Comparison of ENCODE assay signal across 8 cellular contexts in the genomic region with DNA sequence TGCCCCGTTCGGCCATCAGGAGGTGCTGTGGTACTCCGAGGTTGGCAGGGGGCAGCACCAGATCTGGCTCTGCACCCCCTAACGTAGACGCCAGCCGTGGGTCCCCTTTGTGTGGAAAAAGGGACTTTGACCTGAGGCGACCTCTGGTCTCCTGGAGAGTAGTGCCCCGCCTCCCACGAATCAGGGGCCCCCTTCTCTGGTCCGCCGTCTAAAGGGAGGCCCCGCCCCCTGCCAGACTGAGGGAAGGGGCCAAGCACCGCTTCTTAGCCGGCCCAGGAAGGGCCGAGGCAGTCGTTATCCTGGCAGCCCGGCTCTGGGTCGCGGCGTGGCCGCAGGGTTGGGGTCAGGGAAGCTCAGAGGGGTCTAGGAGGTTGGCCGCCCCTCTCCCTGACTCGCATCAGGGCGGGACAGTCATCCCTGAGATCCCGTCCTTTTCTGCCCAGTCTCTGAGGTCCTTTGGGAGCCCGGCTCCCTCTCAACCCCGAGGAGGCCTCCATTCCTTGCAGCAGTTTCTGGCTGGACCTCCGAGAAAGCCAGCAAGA. TPM values are rescaled to one million over a fixed set of nuclear protein-coding genes. Genes with fewer than 3 reads are reported as not detected.
A peak's percentile ranks its signal among the peaks of the same experiment; 100 is the strongest.
DNase-seq lines count a peak whose midpoint lies in the region; ATAC-seq, FAIRE-seq and TF ChIP-seq lines count a peak whose summit lies in the region.

No MANE protein-coding gene starts in this region.

- peak overlapping the region; percentile 84 for H3K56ac ChIP-seq in H1 (replicated peaks; ENCODE audit: insufficient read length, low read depth, low read length)

- H3K27ac ChIP-seq in H1 (ENCODE audit: low read depth, low read length), result peak overlapping the region; percentile 38; the same call in 1 of the 2 replicates

- TF ChIP-seq POLR2A in NB4 (IDR thresholded peaks at IDR 0.05; ENCODE audit: extremely low read depth, insufficient read length), result no peak
- TF ChIP-seq POLR2A in H1 (IDR thresholded peaks at IDR 0.05; ENCODE audit: control extremely low read depth in 1 of 2, low read depth in 2 of 2, low read length in 2 of 2), result peak in 1 of 2 experiments; percentile 16; a peak in 1 of 3 replicates

- H3K9ac ChIP-seq in H1 (replicated peaks in 1 of 4; ENCODE audit: extremely low read depth in 1 of 4, low read depth in 3 of 4, low read length in 3 of 4), result peak overlapping the region in 3 of 4 experiments; percentile 61 to 78 (median 66); a peak in 6 of 7 replicates

- WGBS in H1 (ENCODE audit: extremely low coverage in 1 of 2, insufficient coverage in 1 of 2, insufficient read length in 1 of 2, insufficient replicate concordance in 2 of 2, low coverage in 1 of 2, low lambda C conversion rate in 2 of 2, missing lambda C conversion rate in 1 of 2), 2 experiments, result 1% methylated on average over 19 of the region's 28 CpGs; no CpG with 5 or more reads in 1 of the 2 experiments

- H2BK12ac ChIP-seq in H1 (ENCODE audit: low read depth, low read length), result no peak overlapping the region; the same call in 1 of the 2 replicates

- peaks cover 0 to 35% (median 19%) of the 10 kb centered on the region in 4 experiments; a peak in 6 of 7 replicates for H3K4me1 ChIP-seq in H1 (replicated peaks in 1 of 4; ENCODE audit: control insufficient read depth in 3 of 4, insufficient read depth in 4 of 4, low read length in 3 of 4)

- no peak for ATAC-seq in GM18909 (IDR thresholded peaks at IDR 0.05; ENCODE audit: poor library complexity, unreplicated experiment)

- H3K23ac ChIP-seq in H1 (ENCODE audit: insufficient read length), result no peak overlapping the region

- peaks cover 23 to 36% (median 30%) of the 10 kb centered on the region in 4 experiments for H3K36me3 ChIP-seq in H1 (ENCODE audit: control insufficient read depth in 2 of 4, insufficient read depth in 4 of 4, low read length in 3 of 4)

- H3K27ac Mint-ChIP-seq in nephron progenitor cell, result no peak overlapping the region

- H3K18ac ChIP-seq in H1 (ENCODE audit: extremely low read depth, low read length), result peak overlapping the region; percentile 97

- no peaks in the 10 kb centered on the region for H3K9me3 Mint-ChIP-seq in nephron progenitor cell

- H3K27me3 ChIP-seq in H1 (replicated peaks in 1 of 4; ENCODE audit: control insufficient read depth in 3 of 4, extremely low read depth in 1 of 4, insufficient read depth in 3 of 4, low read length in 3 of 4), result no peaks in the 10 kb centered on the region

- no peaks in the 10 kb centered on the region for H3K9me3 ChIP-seq in H1 (ENCODE audit: insufficient read depth in 2 of 2, low read depth in 1 of 2, low read length in 1 of 2)

- peaks cover 9% of the 10 kb centered on the region for H3K27me3 Mint-ChIP-seq in nephron progenitor cell (ENCODE audit: low read depth, poor library complexity)

- H4K20me1 ChIP-seq in H1 (replicated peaks in 1 of 2; ENCODE audit: control insufficient read depth in 1 of 2, insufficient read depth in 2 of 2, low read length in 2 of 2), result peaks cover 14 to 28% of the 10 kb centered on the region in 2 experiments

- no peak overlapping the region for H3K4me3 ChIP-seq in NB4 (ENCODE audit: low read depth, low read length)
- peak overlapping the region; percentile 89 to 96 (median 94) for H3K4me3 ChIP-seq in H1 (ENCODE audit: extremely low read depth in 1 of 4, insufficient read depth in 2 of 4, low read depth in 3 of 4, low read length in 4 of 4)

- 0 out of 4 replicates have a peak, but pooled peaks of 1 of the 2 experiments have one; percentile 20 for TF ChIP-seq RAD21 in H1 (IDR thresholded peaks at IDR 0.05 in 1 of 2, conservative IDR thresholded peaks at IDR 0.05 in 1 of 2; ENCODE audit: low read depth in 2 of 2, low read length in 2 of 2)

- peak overlapping the region; percentile 84 for H3K4me3 Mint-ChIP-seq in nephron progenitor cell

- DNase-seq in DMS53 (lab: John Stamatoyannopoulos, UW), result peak; percentile 65
- no peak for DNase-seq in DMS53 treated with DMSO at 0.1 percent for 48 hours (lab: John Stamatoyannopoulos, UW; ENCODE audit: unreplicated experiment)
- no peak for DNase-seq in NB4 (ENCODE audit: low read depth)
- no peak for DNase-seq in H1 (ENCODE audit: low read depth in 1 of 2, low spot score in 2 of 2)
- no peak for DNase-seq in nephron progenitor cell
- DNase-seq in urothelium cell line (ENCODE audit: low spot score), result no peak
- DNase-seq in NCI-H1417 treated with DMSO at 0.1 percent for 48 hours (lab: John Stamatoyannopoulos, UW), result no peak

- no peak overlapping the region for H2BK120ac ChIP-seq in H1 (replicated peaks; ENCODE audit: low read depth, low read length)

- H2AK5ac ChIP-seq in H1 (ENCODE audit: low read depth, low read length), result no peak overlapping the region

- TF ChIP-seq EP300 in H1 (IDR thresholded peaks at IDR 0.05; ENCODE audit: borderline replicate concordance in 1 of 2, low read depth in 2 of 2, low read length in 2 of 2), result no peak

- peak overlapping the region; percentile 97 for H3K4me2 ChIP-seq in H1 (ENCODE audit: insufficient read depth in 1 of 2, low read depth in 2 of 2, low read length in 2 of 2)

- H3K4ac ChIP-seq in H1 (replicated peaks; ENCODE audit: insufficient read length, low read depth, low read length), result peak overlapping the region; percentile 33

- H4K91ac ChIP-seq in H1 (replicated peaks; ENCODE audit: insufficient read length, low read length), result peak overlapping the region; percentile 91

- no peak overlapping the region for H2BK20ac ChIP-seq in H1 (ENCODE audit: low read length)

- no peak overlapping the region for H3K14ac ChIP-seq in H1 (ENCODE audit: insufficient read length)

- peaks cover 16% of the 10 kb centered on the region for H3K36me3 Mint-ChIP-seq in nephron progenitor cell (ENCODE audit: low read depth)

- FAIRE-seq in H1 (lab: Jason Lieb, UNC), result no peak
- no peak for FAIRE-seq in urothelium cell line (lab: Jason Lieb, UNC)

- peak overlapping the region; percentile 29; the same call in 1 of the 2 replicates for H2AFZ ChIP-seq in H1 (ENCODE audit: low read length)

- peak overlapping the region; percentile 36; the same call in 1 of the 2 replicates for H4K8ac ChIP-seq in H1 (ENCODE audit: extremely low read depth, insufficient read depth, low read length)

- H2BK15ac ChIP-seq in H1 (ENCODE audit: low read length), result peak overlapping the region; percentile 88; the same call in 1 of the 2 replicates

- H4K5ac ChIP-seq in H1 (ENCODE audit: insufficient read length, low read depth, low read length), result peak overlapping the region; percentile 64

- peaks cover 56% of the 10 kb centered on the region for H3K4me1 Mint-ChIP-seq in nephron progenitor cell

- H3K79me2 ChIP-seq in H1 (ENCODE audit: control insufficient read depth in 1 of 2, insufficient read depth in 2 of 2, low read length in 2 of 2), result peaks cover 0 to 27% of the 10 kb centered on the region in 2 experiments; a peak in 3 of 4 replicates

- peak overlapping the region; percentile 99 for H2BK5ac ChIP-seq in H1 (ENCODE audit: low read depth, low read length)

- H3K23me2 ChIP-seq in H1 (ENCODE audit: low read depth, low read length), result peaks cover 17% of the 10 kb centered on the region

- H3K79me1 ChIP-seq in H1 (ENCODE audit: low read depth, low read length), result peaks cover 18% of the 10 kb centered on the region

- TF ChIP-seq CTCF in NB4 (IDR thresholded peaks at IDR 0.05; ENCODE audit: low read depth, low read length), result peak; percentile 17
- TF ChIP-seq CTCF in H1 (IDR thresholded peaks at IDR 0.05; ENCODE audit: control extremely low read depth in 1 of 3, insufficient read depth in 1 of 3, low read depth in 1 of 3, low read length in 3 of 3), result peak in 2 of 3 experiments; percentile 69 to 71; a peak in 3 of 4 replicates
- peak; percentile 57 for TF ChIP-seq CTCF in nephron progenitor cell (IDR thresholded peaks at IDR 0.05)

- POLR2A ChIA-PET in H1 (lab: Charles Lee; ENCODE audit: partially characterized antibody), result interaction anchor here (0.6 to 12.6 kb wide), 12 partner anchors 8 to 135 kb away, joined by 3 to 149 read pairs (median 4); partner anchors contain the start of genes GNAI2, HYAL1, HYAL3 and IFRD2

- CTCF ChIA-PET in H1 (lab: Charles Lee; ENCODE audit: partially characterized antibody), result interaction anchor here (0.6 to 7.5 kb wide), 22 partner anchors 10 to 1339 kb away, joined by 3 to 75 read pairs (median 5); partner anchors contain the start of genes CYB561D2, GNAT1, HYAL1 and HYAL3

RNA-seq across cellular contexts. Expression of gene HYAL2, which starts 0.6 kb away (rescaled TPM):
- total RNA-seq in H1 (2021; fragmentation: NEBNext Ultra II Directional; extraction: Animal tissue kit (Norgen Biotek cat#: 25700)), result 51.9 and 52.2 TPM in 2 replicates
- polyA plus RNA-seq in H1 (2011; rRNA removed), result 176 and 199 TPM in 2 replicates
- 123 TPM for polyA plus RNA-seq in H1 (2011; cell fraction: cytosol; rRNA removed)
- 151 TPM for polyA plus RNA-seq in H1 (2011; cell fraction: nucleus; rRNA removed)
- polyA plus RNA-seq in H1 (2012, experiment 1 of 2), result 31.1 to 66.1 TPM (median 59.2 TPM) in 4 replicates
- 59.1 TPM for polyA plus RNA-seq in H1 (2012, experiment 2 of 2)
- polyA plus RNA-seq in H1 (2013, experiment 1 of 2), result 78.6 TPM
- polyA plus RNA-seq in H1 (2013, experiment 2 of 2), result 81.3 TPM
- 73.6 and 96.1 TPM in 2 replicates for polyA minus RNA-seq in H1 (2011; rRNA and poly(A)+ RNA removed)
- 48.2 TPM for polyA minus RNA-seq in H1 (2011; cell fraction: cytosol; rRNA and poly(A)+ RNA removed)
- 64.4 TPM for polyA minus RNA-seq in H1 (2011; cell fraction: nucleus; rRNA and poly(A)+ RNA removed)

RNA-seq across cellular contexts. Expression of gene TUSC2, which starts 6.1 kb away (rescaled TPM):
- total RNA-seq in H1 (2021; fragmentation: NEBNext Ultra II Directional; extraction: Animal tissue kit (Norgen Biotek cat#: 25700)), result 30.8 and 33.3 TPM in 2 replicates
- polyA plus RNA-seq in H1 (2011; rRNA removed), result 65.4 and 73.6 TPM in 2 replicates
- 61.2 TPM for polyA plus RNA-seq in H1 (2011; cell fraction: cytosol; rRNA removed)
- 48.4 TPM for polyA plus RNA-seq in H1 (2011; cell fraction: nucleus; rRNA removed)
- polyA plus RNA-seq in H1 (2012, experiment 1 of 2), result 37.2 to 43.9 TPM (median 39.9 TPM) in 4 replicates
- polyA plus RNA-seq in H1 (2012, experiment 2 of 2), result 39.5 TPM
- 27.0 TPM for polyA plus RNA-seq in H1 (2013, experiment 1 of 2)
- 26.3 TPM for polyA plus RNA-seq in H1 (2013, experiment 2 of 2)
- polyA minus RNA-seq in H1 (2011; rRNA and poly(A)+ RNA removed), result 23.2 and 29.9 TPM in 2 replicates
- polyA minus RNA-seq in H1 (2011; cell fraction: cytosol; rRNA and poly(A)+ RNA removed), result 10.8 TPM
- polyA minus RNA-seq in H1 (2011; cell fraction: nucleus; rRNA and poly(A)+ RNA removed), result 14.3 TPM

RNA-seq across cellular contexts. Expression of gene HYAL1, which starts 18.5 kb away (rescaled TPM):
- 1.7 and 2.0 TPM in 2 replicates for total RNA-seq in H1 (2021; fragmentation: NEBNext Ultra II Directional; extraction: Animal tissue kit (Norgen Biotek cat#: 25700))
- polyA plus RNA-seq in H1 (2011; rRNA removed), result 5.4 and 9.1 TPM in 2 replicates
- polyA plus RNA-seq in H1 (2011; cell fraction: cytosol; rRNA removed), result 5.7 TPM
- polyA plus RNA-seq in H1 (2011; cell fraction: nucleus; rRNA removed), result 6.6 TPM
- polyA plus RNA-seq in H1 (2012, experiment 1 of 2), result 3.9 to 4.4 TPM (median 4.0 TPM) in 4 replicates
- 2.7 TPM for polyA plus RNA-seq in H1 (2012, experiment 2 of 2)
- polyA plus RNA-seq in H1 (2013, experiment 1 of 2), result 4.9 TPM
- polyA plus RNA-seq in H1 (2013, experiment 2 of 2), result 4.1 TPM
- polyA minus RNA-seq in H1 (2011; rRNA and poly(A)+ RNA removed), result 5.0 and 5.9 TPM in 2 replicates
- polyA minus RNA-seq in H1 (2011; cell fraction: cytosol; rRNA and poly(A)+ RNA removed), result 4.9 TPM
- 6.2 TPM for polyA minus RNA-seq in H1 (2011; cell fraction: nucleus; rRNA and poly(A)+ RNA removed)

RNA-seq across cellular contexts. Expression of gene RASSF1, which starts 18.7 kb away (rescaled TPM):
- total RNA-seq in H1 (2021; fragmentation: NEBNext Ultra II Directional; extraction: Animal tissue kit (Norgen Biotek cat#: 25700)), result 10.3 and 11.2 TPM in 2 replicates
- polyA plus RNA-seq in H1 (2011; rRNA removed), result 15.7 and 15.9 TPM in 2 replicates
- 20.5 TPM for polyA plus RNA-seq in H1 (2011; cell fraction: cytosol; rRNA removed)
- polyA plus RNA-seq in H1 (2011; cell fraction: nucleus; rRNA removed), result 22.6 TPM
- 12.1 to 16.1 TPM (median 13.6 TPM) in 4 replicates for polyA plus RNA-seq in H1 (2012, experiment 1 of 2)
- polyA plus RNA-seq in H1 (2012, experiment 2 of 2), result 7.0 TPM
- polyA plus RNA-seq in H1 (2013, experiment 1 of 2), result 7.7 TPM
- polyA plus RNA-seq in H1 (2013, experiment 2 of 2), result 7.1 TPM
- polyA minus RNA-seq in H1 (2011; rRNA and poly(A)+ RNA removed), result 4.5 and 5.8 TPM in 2 replicates
- polyA minus RNA-seq in H1 (2011; cell fraction: cytosol; rRNA and poly(A)+ RNA removed), result 2.0 TPM
- polyA minus RNA-seq in H1 (2011; cell fraction: nucleus; rRNA and poly(A)+ RNA removed), result 10.0 TPM

RNA-seq across cellular contexts. Expression of gene HYAL3, which starts 22.7 kb away (rescaled TPM):
- 3.2 and 4.9 TPM in 2 replicates for total RNA-seq in H1 (2021; fragmentation: NEBNext Ultra II Directional; extraction: Animal tissue kit (Norgen Biotek cat#: 25700))
- 12.2 and 13.0 TPM in 2 replicates for polyA plus RNA-seq in H1 (2011; rRNA removed)
- 7.5 TPM for polyA plus RNA-seq in H1 (2011; cell fraction: cytosol; rRNA removed)
- 9.4 TPM for polyA plus RNA-seq in H1 (2011; cell fraction: nucleus; rRNA removed)
- polyA plus RNA-seq in H1 (2012, experiment 1 of 2), result 3.3 to 4.6 TPM (median 4.3 TPM) in 4 replicates
- polyA plus RNA-seq in H1 (2012, experiment 2 of 2), result 6.7 TPM
- 3.5 TPM for polyA plus RNA-seq in H1 (2013, experiment 1 of 2)
- polyA plus RNA-seq in H1 (2013, experiment 2 of 2), result 3.8 TPM
- 2.1 and 6.2 TPM in 2 replicates for polyA minus RNA-seq in H1 (2011; rRNA and poly(A)+ RNA removed)
- 5.6 TPM for polyA minus RNA-seq in H1 (2011; cell fraction: cytosol; rRNA and poly(A)+ RNA removed)
- polyA minus RNA-seq in H1 (2011; cell fraction: nucleus; rRNA and poly(A)+ RNA removed), result 5.2 TPM

Comparison
In these comparisons a context has a peak if more than half of its experiments do, and no peak if none do; other contexts are left out.
1. CTCF ChIP-seq: peak in every context shown above with its lines; median percentile 70 in H1; 57 in nephron progenitor cell; 17 in NB4.